ENCODE assay signal across 26 cellular contexts in the genomic region with DNA sequence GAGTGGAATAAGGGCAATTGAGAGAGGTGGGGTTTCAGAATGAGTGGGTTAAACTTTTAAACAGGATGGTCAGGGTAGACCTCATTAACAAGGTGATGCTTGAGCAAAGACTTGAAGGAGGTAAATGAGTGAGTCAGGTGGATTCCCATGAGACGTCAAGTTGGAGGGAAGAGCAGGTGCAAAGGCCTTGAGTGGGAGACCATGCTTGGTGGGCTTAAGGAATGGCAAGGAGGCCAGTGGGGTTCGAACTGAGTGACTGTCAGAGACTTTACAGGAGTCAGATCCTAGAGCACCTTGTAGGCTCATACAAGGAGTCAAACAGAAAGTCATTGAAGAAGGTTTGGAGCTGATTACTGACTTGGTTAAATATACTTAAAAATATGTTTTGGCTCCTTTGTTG.
"Had no signal": no experiment of that assay in that cellular context is flagged by ENCODE, and none has a peak within 500 bp of the region (broad histone marks: within the 10 kb centered on the region; RNA-seq: fewer than 3 reads in every experiment).

No MANE protein-coding gene starts in this region.

- H3K4me1 Mint-ChIP-seq: endodermal cell had no signal

- H3K9me3 Mint-ChIP-seq: dendritic cell treated with granulocyte-macrophage colony-stimulating factor and Interleukin-4, amounts not matched to agents 40 ng/mL and 50 ng/mL, for 4 days; effector memory CD8-positive, alpha-beta T cell; endodermal cell had no signal

- H3K4me1 ChIP-seq: colonic mucosa, esophagus squamous epithelium, foreskin keratinocyte, gastrocnemius medialis had no signal

- H3K4me3 Mint-ChIP-seq: dendritic cell treated with granulocyte-macrophage colony-stimulating factor and Interleukin-4, amounts not matched to agents 40 ng/mL and 50 ng/mL, for 4 days; effector memory CD8-positive, alpha-beta T cell; endodermal cell had no signal

- ATAC-seq: effector memory CD8-positive, alpha-beta T cell; esophagus mucosa; foreskin keratinocyte; gastrocnemius medialis; gastroesophageal sphincter; heart left ventricle; heart right ventricle had no signal

- H3K4me3 ChIP-seq: colonic mucosa, coronary artery, dorsolateral prefrontal cortex, esophagus muscularis mucosa, esophagus squamous epithelium, gastrocnemius medialis, gastroesophageal sphincter, heart left ventricle, heart right ventricle, hepatocyte had no signal

- DNase-seq: colonic mucosa; cortex of kidney; dermis blood vessel endothelial cell; dorsolateral prefrontal cortex; effector CD4-positive, alpha-beta T cell; effector CD8-positive, alpha-beta T cell; effector memory CD4-positive, alpha-beta T cell; effector memory CD8-positive, alpha-beta T cell; endodermal cell; erythroblast; esophagus squamous epithelium; foreskin fibroblast; foreskin keratinocyte; foreskin melanocyte; gastrocnemius medialis; glutamatergic neuron; head of caudate nucleus; heart left ventricle; heart right ventricle had no signal

- H3K27ac ChIP-seq: colonic mucosa, coronary artery, dorsolateral prefrontal cortex, epithelial cell of prostate, esophagus muscularis mucosa, esophagus squamous epithelium, foreskin keratinocyte, gastrocnemius medialis, gastroesophageal sphincter, heart left ventricle, heart right ventricle, hepatocyte had no signal

- H3K27me3 ChIP-seq: colonic mucosa, esophagus muscularis mucosa, esophagus squamous epithelium, foreskin keratinocyte, gastrocnemius medialis, gastroesophageal sphincter, heart left ventricle, hepatocyte had no signal

- H3K27me3 Mint-ChIP-seq: dendritic cell treated with granulocyte-macrophage colony-stimulating factor and Interleukin-4, amounts not matched to agents 40 ng/mL and 50 ng/mL, for 4 days; effector memory CD8-positive, alpha-beta T cell had no signal

- H3K9me3 ChIP-seq: colonic mucosa, esophagus muscularis mucosa, esophagus squamous epithelium, gastrocnemius medialis, gastroesophageal sphincter, heart left ventricle, heart right ventricle had no signal

- H3K27ac Mint-ChIP-seq: dendritic cell treated with granulocyte-macrophage colony-stimulating factor and Interleukin-4, amounts not matched to agents 40 ng/mL and 50 ng/mL, for 4 days; effector memory CD8-positive, alpha-beta T cell; endodermal cell had no signal

- H3K36me3 ChIP-seq: colonic mucosa, esophagus muscularis mucosa, esophagus squamous epithelium, gastrocnemius medialis, gastroesophageal sphincter, heart left ventricle, heart right ventricle had no signal
